Comparison of ENCODE assay signal across 3 cellular contexts in the genomic region with DNA sequence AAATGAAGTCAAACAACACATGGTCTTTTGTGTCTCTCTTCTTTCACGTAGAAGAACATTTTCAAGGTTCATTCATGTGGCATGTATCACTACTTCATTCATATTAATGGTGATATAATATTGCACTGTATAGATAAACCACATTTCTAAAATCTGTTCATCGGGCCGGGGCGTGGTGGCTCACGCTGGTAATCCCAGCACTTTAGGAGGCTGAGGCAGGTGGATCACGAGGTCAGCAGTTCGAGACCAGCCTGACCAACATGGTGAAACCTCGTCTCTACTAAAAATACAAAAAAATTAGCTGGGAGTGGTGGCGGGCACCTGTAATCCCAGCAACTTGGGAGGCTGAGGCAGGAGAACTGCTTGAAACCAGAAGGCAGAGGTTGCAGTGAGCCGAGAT. TPM values are rescaled to one million over a fixed set of nuclear protein-coding genes. Genes with fewer than 3 reads are reported as not detected.
"Had no signal": no experiment of that assay in that cellular context is flagged by ENCODE, and none has a peak within 500 bp of the region (broad histone marks: within the 10 kb centered on the region; RNA-seq: fewer than 3 reads in every experiment).

No MANE protein-coding gene starts in this region.

RNA-seq across cellular contexts. Expression of gene CA14, which starts 29.3 kb away (rescaled TPM):
- total RNA-seq: GM23248, H4, HFFc6 had no signal
- polyA plus RNA-seq: GM23248 had no signal
